Comparison of ENCODE assay signal across 20 cellular contexts in the genomic region with DNA sequence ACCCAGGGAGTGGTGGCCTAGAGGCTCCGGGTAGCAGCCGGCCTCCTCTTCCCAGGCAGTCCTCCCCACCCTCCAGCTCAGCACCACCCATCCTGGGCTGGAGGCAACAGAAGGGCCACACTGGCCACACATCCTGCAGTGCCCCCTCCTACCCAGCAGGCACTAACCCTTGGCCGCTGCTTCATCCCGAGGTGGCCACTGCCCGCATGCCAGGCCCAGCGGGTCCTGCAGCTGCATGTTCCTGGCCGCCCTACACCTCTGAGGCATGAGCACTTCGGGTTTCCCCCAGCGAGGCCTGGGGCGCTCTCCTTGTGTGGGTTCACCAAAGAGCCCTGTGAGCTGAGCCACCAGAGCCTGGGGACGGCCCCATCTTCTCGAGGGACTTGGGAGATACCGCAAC.
"Had no signal": no experiment of that assay in that cellular context is flagged by ENCODE, and none has a peak within 500 bp of the region (broad histone marks: within the 10 kb centered on the region; RNA-seq: fewer than 3 reads in every experiment).

No MANE protein-coding gene starts in this region.

- H3K27me3 ChIP-seq: right atrium auricular region, stomach, tibial nerve, upper lobe of right lung, uterus had no signal

- H3K4me1 ChIP-seq: prostate gland, tibial nerve, upper lobe of right lung had no signal

- H3K36me3 ChIP-seq: lower lobe of right lung, neutrophil, prostate gland, right atrium auricular region, stomach, thoracic aorta, tibial nerve, upper lobe of right lung, uterus had no signal

- ATAC-seq: effector memory CD8-positive, alpha-beta T cell; left ventricle myocardium superior; lower lobe of right lung; natural killer cell; sciatic nerve; stimulated activated effector memory CD8-positive, alpha-beta T cell treated with anti-CD3 and anti-CD28 coated beads, Interleukin-12 subunit alpha, Interleukin-12 subunit beta, amount 100 ng/mL, for 72 hours; upper lobe of right lung had no signal

- H2AFZ ChIP-seq: parathyroid adenoma had no signal

- H3K4me3 ChIP-seq: lower lobe of right lung, prostate gland, right atrium auricular region, stomach, thoracic aorta, tibial nerve, upper lobe of right lung, uterus had no signal

- DNase-seq: cortex of kidney; effector memory CD8-positive, alpha-beta T cell; left ventricle myocardium superior; lower lobe of right lung; natural killer cell; stimulated activated CD4-positive, alpha-beta T cell treated with anti-CD3 and anti-CD28 coated beads, Interleukin-2, amount 100 ng/mL, for 24 hours; stimulated activated CD4-positive, alpha-beta T cell treated with anti-CD3 and anti-CD28 coated beads, Interleukin-4, amount 100 ng/mL, for 24 hours; stimulated activated naive CD4-positive, alpha-beta T cell treated with Interleukin-2 at 50 U/mL for 16 hours; stomach; substantia nigra; upper lobe of right lung; uterus had no signal

- H3K9me3 ChIP-seq: lower lobe of right lung, neutrophil, prostate gland, right atrium auricular region, stomach, thoracic aorta, tibial nerve, upper lobe of right lung, uterus had no signal

- H3K27ac ChIP-seq: lower lobe of right lung, neutrophil, parathyroid adenoma, prostate gland, right atrium auricular region, thoracic aorta, tibial nerve, upper lobe of right lung had no signal
